Comparison of ENCODE assay signal across 8 cellular contexts in genomic region chr11:61041755-61042518, GRCh38.
DNase-seq lines count a peak whose midpoint lies in the region; ATAC-seq, FAIRE-seq and TF ChIP-seq lines count a peak whose summit lies in the region.

No MANE protein-coding gene starts in this region.

- H4K8ac ChIP-seq in IMR-90 (ENCODE audit: low read depth in 2 of 2, low read length in 2 of 2) = no peak overlapping the region

- peaks cover 14 to 66% (median 32%) of the 10 kb centered on the region in 4 donors for H3K4me1 Mint-ChIP-seq in CD4-positive, CD25-positive, alpha-beta regulatory T cell
- peaks cover 55% of the 10 kb centered on the region for H3K4me1 Mint-ChIP-seq in activated naive CD8-positive, alpha-beta T cell (ENCODE audit: low read depth)
- peaks cover 21% of the 10 kb centered on the region for H3K4me1 Mint-ChIP-seq in stimulated activated memory B cell treated with anti-CD40 and anti-IgM and Interleukin-4, amounts not matched to agents 10 μg/mL and 1 μg/mL and 100 μg/mL, for 72 hours

- H4K5ac ChIP-seq in IMR-90 (ENCODE audit: low read depth, low read length) = no peak overlapping the region

- H3K18ac ChIP-seq in IMR-90 (ENCODE audit: low read depth, low read length) = no peak overlapping the region

- no peaks in the 10 kb centered on the region for H3K27me3 Mint-ChIP-seq in CD4-positive, CD25-positive, alpha-beta regulatory T cell
- no peaks in the 10 kb centered on the region for H3K27me3 Mint-ChIP-seq in activated naive CD8-positive, alpha-beta T cell
- no peaks in the 10 kb centered on the region for H3K27me3 Mint-ChIP-seq in stimulated activated memory B cell treated with anti-CD40 and anti-IgM and Interleukin-4, amounts not matched to agents 10 μg/mL and 1 μg/mL and 100 μg/mL, for 72 hours

- no peaks in the 10 kb centered on the region for H3K36me3 Mint-ChIP-seq in CD4-positive, CD25-positive, alpha-beta regulatory T cell
- peaks cover 2% of the 10 kb centered on the region for H3K36me3 Mint-ChIP-seq in activated naive CD8-positive, alpha-beta T cell
- H3K36me3 Mint-ChIP-seq in stimulated activated memory B cell treated with anti-CD40 and anti-IgM and Interleukin-4, amounts not matched to agents 10 μg/mL and 1 μg/mL and 100 μg/mL, for 72 hours = no peaks in the 10 kb centered on the region

- intact Hi-C loops in IMR-90 (cut with micrococcal nuclease) = loop anchor here (5.0 kb wide), 1 partner anchor 50 kb away; no protein-coding TSS in a partner anchor

- no peak overlapping the region for H2BK20ac ChIP-seq in IMR-90 (ENCODE audit: low read depth, low read length)

- TF ChIP-seq CTCF in IMR-90 (conservative IDR thresholded peaks at IDR 0.05; ENCODE audit: low read depth, low read length) = no peak
- no peak for TF ChIP-seq CTCF in lung (IDR thresholded peaks at IDR 0.05; ENCODE audit: control extremely low read depth, extremely low read depth)

- H3K23ac ChIP-seq in IMR-90 (ENCODE audit: low read depth, low read length) = no peak overlapping the region

- no peak overlapping the region for H2BK15ac ChIP-seq in IMR-90 (ENCODE audit: low read depth, low read length)

- H2BK5ac ChIP-seq in IMR-90 (ENCODE audit: low read depth, low read length, poor library complexity, severe bottlenecking) = no peak overlapping the region

- no peaks in the 10 kb centered on the region for H3K9me3 ChIP-seq in CD4-positive, CD25-positive, alpha-beta regulatory T cell (ENCODE audit: control insufficient read depth in 2 of 2, low read length in 2 of 2)
- H3K9me3 ChIP-seq in IMR-90 (ENCODE audit: control insufficient read depth, insufficient read depth, low read length) = no peaks in the 10 kb centered on the region
- no peaks in the 10 kb centered on the region for H3K9me3 ChIP-seq in lung (ENCODE audit: control insufficient read depth in 2 of 2, insufficient read depth in 1 of 2, low read length in 1 of 2)

- no peak overlapping the region for H4K91ac ChIP-seq in IMR-90 (ENCODE audit: insufficient read depth, low read depth, low read length)

- TF ChIP-seq RAD21 in IMR-90 (IDR thresholded peaks at IDR 0.05; ENCODE audit: low read length) = no peak

- H3K79me1 ChIP-seq in IMR-90 (ENCODE audit: low read depth in 1 of 2, low read length in 2 of 2) = no peaks in the 10 kb centered on the region

- H3K9me1 ChIP-seq in IMR-90 (ENCODE audit: insufficient read depth, low read length) = no peaks in the 10 kb centered on the region

- ATAC-seq in CD4-positive, CD25-positive, alpha-beta regulatory T cell (ENCODE audit: low read depth in 2 of 2) = peak; percentile 100
- ATAC-seq in GM19468 (IDR thresholded peaks at IDR 0.05; ENCODE audit: extremely low read depth, unreplicated experiment) (peak; percentile 86), IMR-90 (ENCODE audit: low read depth) (peak; percentile 40; the same call in 1 of the 2 replicates), lung (ENCODE audit: insufficient read depth, low FRiP score) (peak; percentile 58)
- peak; percentile 94 for ATAC-seq in stimulated activated memory B cell treated with anti-CD40 and anti-IgM and Interleukin-4, amounts not matched to agents 10 μg/mL and 1 μg/mL and 100 μg/mL, for 72 hours

- H3K4me2 ChIP-seq in IMR-90 (ENCODE audit: low read depth, low read length) = no peak overlapping the region

- H2AK9ac ChIP-seq in IMR-90 (replicated peaks; ENCODE audit: low read depth, low read length, poor library complexity) = no peak overlapping the region

- peak; percentile 70 to 98 (median 90) for DNase-seq in CD4-positive, CD25-positive, alpha-beta regulatory T cell
- no peak for DNase-seq in IMR-90
- peak; percentile 90 to 92 for DNase-seq in SHP77 (lab: John Stamatoyannopoulos, UW)
- no peak for DNase-seq in lung (ENCODE audit: low spot score)
- DNase-seq in H54 (ENCODE audit: insufficient read length, low spot score) = no peak

- peak overlapping the region; percentile 85 for H3K27ac ChIP-seq in CD4-positive, CD25-positive, alpha-beta regulatory T cell (ENCODE audit: insufficient read depth, low read length, poor library complexity, severe bottlenecking)
- H3K27ac ChIP-seq in IMR-90 (ENCODE audit: insufficient read depth, low read length) (no peak overlapping the region), lung (ENCODE audit: low read depth in 1 of 2, low read length in 1 of 2) (peak overlapping the region in 1 of 2 donors; percentile 68)

- peak overlapping the region; percentile 83 to 93 (median 90) for H3K4me3 Mint-ChIP-seq in CD4-positive, CD25-positive, alpha-beta regulatory T cell
- H3K4me3 Mint-ChIP-seq in activated naive CD8-positive, alpha-beta T cell = peak overlapping the region; percentile 61
- peak overlapping the region; percentile 75 for H3K4me3 Mint-ChIP-seq in stimulated activated memory B cell treated with anti-CD40 and anti-IgM and Interleukin-4, amounts not matched to agents 10 μg/mL and 1 μg/mL and 100 μg/mL, for 72 hours

- POLR2A ChIA-PET in IMR-90 (lab: Charles Lee; ENCODE audit: unreplicated experiment) = no interaction called here

- H3K56ac ChIP-seq in IMR-90 (ENCODE audit: extremely low read depth, insufficient read depth, low read length) = no peak overlapping the region

- peak overlapping the region; percentile 97 to 99 (median 97) for H3K27ac Mint-ChIP-seq in CD4-positive, CD25-positive, alpha-beta regulatory T cell
- peak overlapping the region; percentile 98 for H3K27ac Mint-ChIP-seq in activated naive CD8-positive, alpha-beta T cell
- H3K27ac Mint-ChIP-seq in stimulated activated memory B cell treated with anti-CD40 and anti-IgM and Interleukin-4, amounts not matched to agents 10 μg/mL and 1 μg/mL and 100 μg/mL, for 72 hours = peak overlapping the region; percentile 85

- in situ Hi-C loops in IMR-90 (cut with MboI; ENCODE audit: low sequenced_read_pairs) = no loop called here

- H3K14ac ChIP-seq in IMR-90 (replicated peaks; ENCODE audit: low read depth, low read length) = no peak overlapping the region

- H3K36me3 ChIP-seq in CD4-positive, CD25-positive, alpha-beta regulatory T cell (ENCODE audit: control insufficient read depth, insufficient read depth, low read length) = no peaks in the 10 kb centered on the region
- H3K36me3 ChIP-seq in IMR-90 (ENCODE audit: control insufficient read depth, insufficient read depth, low read length) (no peaks in the 10 kb centered on the region), lung (ENCODE audit: control insufficient read depth in 2 of 2, insufficient read depth in 2 of 2, low read length in 2 of 2) (no peaks in the 10 kb centered on the region)

- peaks cover 42% of the 10 kb centered on the region for H3K4me1 ChIP-seq in CD4-positive, CD25-positive, alpha-beta regulatory T cell (ENCODE audit: control insufficient read depth, insufficient read depth, low read length, poor library complexity, severe bottlenecking)
- H3K4me1 ChIP-seq in IMR-90 (ENCODE audit: control insufficient read depth, insufficient read depth, low read length) (no peaks in the 10 kb centered on the region), lung (ENCODE audit: control insufficient read depth in 2 of 2, insufficient read depth in 2 of 2, low read length in 2 of 2) (no peaks in the 10 kb centered on the region)

- FAIRE-seq in H54 (lab: Jason Lieb, UNC) = no peak

- no peaks in the 10 kb centered on the region for H4K20me1 ChIP-seq in IMR-90 (ENCODE audit: insufficient read depth, low read length)

- no peak overlapping the region for H2BK120ac ChIP-seq in IMR-90 (ENCODE audit: low read depth, low read length)

- CTCF ChIA-PET in IMR-90 (lab: Yijun Ruan, JAX) = no interaction called here

- H3K4me3 ChIP-seq in CD4-positive, CD25-positive, alpha-beta regulatory T cell (ENCODE audit: low read depth, low read length) = peak overlapping the region; percentile 75
- no peak overlapping the region for H3K4me3 ChIP-seq in IMR-90 (ENCODE audit: insufficient read depth, low read depth, low read length)
- H3K4me3 ChIP-seq in lung = no peak overlapping the region

- no peaks in the 10 kb centered on the region for H3K9me3 Mint-ChIP-seq in CD4-positive, CD25-positive, alpha-beta regulatory T cell
- no peaks in the 10 kb centered on the region for H3K9me3 Mint-ChIP-seq in activated naive CD8-positive, alpha-beta T cell (ENCODE audit: low read depth)
- no peaks in the 10 kb centered on the region for H3K9me3 Mint-ChIP-seq in stimulated activated memory B cell treated with anti-CD40 and anti-IgM and Interleukin-4, amounts not matched to agents 10 μg/mL and 1 μg/mL and 100 μg/mL, for 72 hours

- H3K4ac ChIP-seq in IMR-90 (ENCODE audit: low read depth, low read length) = no peak overlapping the region

- 56% methylated on average over 8 of the region's 16 CpGs; no CpG with 5 or more reads in 1 of the 2 experiments for WGBS in IMR-90 (ENCODE audit: extremely low coverage in 2 of 2, insufficient read length in 1 of 2), 2 experiments
- WGBS in lung, 2 donors = 30% methylated on average over 16 of the region's 16 CpGs

- no peak for TF ChIP-seq POLR2A in IMR-90 (IDR thresholded peaks at IDR 0.05; ENCODE audit: low read depth, low read length)
- no peak for TF ChIP-seq POLR2A in H54 (IDR thresholded peaks at IDR 0.05; ENCODE audit: low read depth, low read length)

- no peak overlapping the region for H2AK5ac ChIP-seq in IMR-90 (ENCODE audit: low read depth, low read length)

- no TSS peak for BruUV-seq in IMR-90 (replicated peaks; lab: Mats Ljungman, UMichigan)

- no peak overlapping the region for H3K9ac ChIP-seq in IMR-90 (ENCODE audit: low read depth, low read length)

- H3K27me3 ChIP-seq in CD4-positive, CD25-positive, alpha-beta regulatory T cell (ENCODE audit: control insufficient read depth, insufficient read depth, low read length) = no peaks in the 10 kb centered on the region
- H3K27me3 ChIP-seq in IMR-90 (ENCODE audit: control insufficient read depth, insufficient read depth, low read length) = peaks cover 16% of the 10 kb centered on the region
- H3K27me3 ChIP-seq in lung (ENCODE audit: control insufficient read depth, insufficient read depth) = no peaks in the 10 kb centered on the region

- H2AFZ ChIP-seq in IMR-90 (replicated peaks; ENCODE audit: low read length, poor library complexity) = peak overlapping the region; percentile 33

- dilution Hi-C loops in IMR-90 (cut with HindIII; ENCODE audit: low sequenced_read_pairs, unreplicated experiment) = no loop called here

TF ChIP-seq in IMR-90, 13 proteins besides CTCF, POLR2A, EP300 and RAD21:
- TF ChIP-seq RFX5 (IDR thresholded peaks at IDR 0.05; ENCODE audit: low read depth, low read length) = no peak
TF ChIP-seq in IMR-90: peak in this region for 0.

Comparison
In these comparisons a context has a peak if more than half of its experiments do, and no peak if none do; other contexts are left out.
1. ATAC-seq: peak in every context shown above with its lines; median percentile 100 in CD4-positive, CD25-positive, alpha-beta regulatory T cell; 94 in stimulated activated memory B cell treated with anti-CD40 and anti-IgM and Interleukin-4, amounts not matched to agents 10 μg/mL and 1 μg/mL and 100 μg/mL, for 72 hours; 86 in GM19468; 58 in lung; 40 in IMR-90.
2. DNase-seq: peak in CD4-positive, CD25-positive, alpha-beta regulatory T cell (3 of 3) and SHP77 (2 of 2); none in IMR-90 (single experiment), lung (single experiment) and H54 (single experiment).
3. Peak in every context shown above with its lines, with median percentiles within 50 percentile points of each other: H3K27ac Mint-ChIP-seq and H3K4me3 Mint-ChIP-seq.